ENCODE assay signal across 10 cellular contexts in the genomic region with DNA sequence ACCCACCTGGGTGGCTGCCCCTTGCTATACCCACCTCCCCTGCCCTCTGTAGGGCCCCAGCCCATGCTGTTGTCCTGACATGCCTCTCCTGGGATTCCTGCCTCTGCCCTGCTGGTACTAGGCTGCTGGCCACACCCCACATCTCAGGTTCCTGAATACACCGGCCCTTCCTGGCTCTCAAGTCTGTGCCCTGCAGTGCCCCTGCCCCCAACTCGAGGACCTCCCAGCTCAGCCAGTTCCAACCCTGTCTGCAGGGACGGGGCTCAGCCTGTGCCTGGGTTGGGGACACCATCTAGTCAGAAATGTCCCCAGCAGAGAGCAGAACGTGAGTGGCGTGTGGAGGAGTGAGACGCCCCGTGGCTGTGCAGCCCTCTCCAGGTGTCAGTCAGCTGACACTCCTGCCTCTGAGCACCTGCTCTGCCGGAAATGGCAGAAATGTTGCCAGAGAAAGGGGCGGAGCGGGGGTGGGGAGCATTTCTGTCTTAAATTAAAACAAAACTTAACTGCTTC. TPM values are rescaled to one million over a fixed set of nuclear protein-coding genes. Genes with fewer than 3 reads are reported as not detected.
A peak's percentile ranks its signal among the peaks of the same experiment; 100 is the strongest.
DNase-seq lines count a peak whose midpoint lies in the region; ATAC-seq, FAIRE-seq and TF ChIP-seq lines count a peak whose summit lies in the region.
"Had no signal": no experiment of that assay in that cellular context is flagged by ENCODE, and none has a peak within 500 bp of the region (broad histone marks: within the 10 kb centered on the region; RNA-seq: fewer than 3 reads in every experiment).

No MANE protein-coding gene starts in this region.

- no peak for TF ChIP-seq POLR2A in HepG2 (IDR thresholded peaks at IDR 0.05; ENCODE audit: insufficient read depth in 1 of 2, low read depth in 2 of 2, low read length in 2 of 2)

- no peak overlapping the region for H3K27ac ChIP-seq in HepG2 (ENCODE audit: extremely low read length, insufficient read depth, low read length)
- H3K27ac ChIP-seq: heart right ventricle had no signal

- TF ChIP-seq CTCF in HepG2 (CRISPR knock-in tag; IDR thresholded peaks at IDR 0.05), result no peak

- H3K27me3 Mint-ChIP-seq in activated CD4-positive, alpha-beta T cell treated with anti-CD3 and anti-CD28 coated beads, Interleukin-2, amount 10 ng/mL, durations not matched to agents 24 days and 14 days, result no peaks in the 10 kb centered on the region

- H3K27me3 ChIP-seq in HepG2 (ENCODE audit: control insufficient read depth in 1 of 2, insufficient read depth in 2 of 2, low read length in 2 of 2), result no peaks in the 10 kb centered on the region
- H3K27me3 ChIP-seq in H7 (ENCODE audit: control insufficient read depth, insufficient read depth, low read length), result no peaks in the 10 kb centered on the region
- H3K27me3 ChIP-seq: heart right ventricle had no signal

- H3K36me3 Mint-ChIP-seq in activated CD4-positive, alpha-beta T cell treated with anti-CD3 and anti-CD28 coated beads, Interleukin-2, amount 10 ng/mL, durations not matched to agents 24 days and 14 days (ENCODE audit: low read depth), result peaks cover 57% of the 10 kb centered on the region

- H3K4me1 ChIP-seq in HepG2 (ENCODE audit: insufficient read depth, low read length), result peaks cover 12% of the 10 kb centered on the region

- POLR2A ChIA-PET in HepG2 (lab: Yijun Ruan, JAX), result no interaction called here

- peak; percentile 89 for DNase-seq in COLO668 (lab: John Stamatoyannopoulos, UW; ENCODE audit: unreplicated experiment)
- peak; percentile 51 for DNase-seq in NCI-H1105 (lab: John Stamatoyannopoulos, UW)
- DNase-seq in activated CD4-positive, alpha-beta T cell treated with anti-CD3 and anti-CD28 coated beads, Interleukin-2, amount 10 ng/mL, durations not matched to agents 24 days and 14 days, result peak; percentile 79
- no peak for DNase-seq in HepG2 (ENCODE audit: low spot score)
- DNase-seq in H7, result no peak
- DNase-seq in AML-193 (lab: John Stamatoyannopoulos, UW), result no peak
- no peak for DNase-seq in OCI-M1 (lab: John Stamatoyannopoulos, UW)

- H3K27ac Mint-ChIP-seq in activated CD4-positive, alpha-beta T cell treated with anti-CD3 and anti-CD28 coated beads, Interleukin-2, amount 10 ng/mL, durations not matched to agents 24 days and 14 days, result peak overlapping the region; percentile 34

- no peak overlapping the region for H3K4me2 ChIP-seq in HepG2 (ENCODE audit: low read depth, low read length)

- no TSS peak for BruUV-seq in HepG2 (replicated peaks; lab: Mats Ljungman, UMichigan)

- H3K4me3 Mint-ChIP-seq in activated CD4-positive, alpha-beta T cell treated with anti-CD3 and anti-CD28 coated beads, Interleukin-2, amount 10 ng/mL, durations not matched to agents 24 days and 14 days, result no peak overlapping the region

- CTCF ChIA-PET in HepG2 (lab: Yijun Ruan, JAX; ENCODE audit: low intra/inter-chr PET ratio, low total read pairs), result no interaction called here

- H3K36me3 ChIP-seq in HepG2 (replicated peaks in 1 of 2; ENCODE audit: control insufficient read depth in 1 of 2, insufficient read depth in 2 of 2, low read length in 2 of 2) (peaks cover 16 to 24% of the 10 kb centered on the region in 2 experiments; a peak in 4 of 5 replicates), H7 (replicated peaks; ENCODE audit: control insufficient read depth, insufficient read depth, low read length) (peaks cover 4% of the 10 kb centered on the region)

- WGBS in HepG2 (ENCODE audit: low lambda C conversion rate), result 90% methylated on average over 10 of the region's 10 CpGs

- peaks cover 8% of the 10 kb centered on the region for H3K9me3 Mint-ChIP-seq in activated CD4-positive, alpha-beta T cell treated with anti-CD3 and anti-CD28 coated beads, Interleukin-2, amount 10 ng/mL, durations not matched to agents 24 days and 14 days

- H4K20me1 ChIP-seq in HepG2 (ENCODE audit: insufficient read depth, low read length), result no peaks in the 10 kb centered on the region; the same call in 1 of the 2 replicates

- TF ChIP-seq EP300 in HepG2 (IDR thresholded peaks at IDR 0.05; ENCODE audit: low read depth in 2 of 2, low read length in 2 of 2) (no peak), HepG2 (CRISPR knock-in tag; IDR thresholded peaks at IDR 0.05; ENCODE audit: borderline replicate concordance) (no peak)

- in situ Hi-C loops in HepG2 (cut with HindIII; ENCODE audit: extremely low pct_ligation_motif_present, low pct_unique_long_range_greater_than_20kb), result no loop called here

- ATAC-seq in HepG2 (no peak), HG03565 (IDR thresholded peaks at IDR 0.05; ENCODE audit: unreplicated experiment) (no peak)
- ATAC-seq: heart right ventricle had no signal

- FAIRE-seq in HepG2 (lab: Jason Lieb, UNC), result no peak

- H3K4me1 Mint-ChIP-seq in activated CD4-positive, alpha-beta T cell treated with anti-CD3 and anti-CD28 coated beads, Interleukin-2, amount 10 ng/mL, durations not matched to agents 24 days and 14 days, result peaks cover 6% of the 10 kb centered on the region

- intact Hi-C loops in activated CD4-positive, alpha-beta T cell treated with anti-CD3 and anti-CD28 coated beads, Interleukin-2, amount 10 ng/mL, durations not matched to agents 24 days and 14 days (cut with micrococcal nuclease), result no loop called here
- intact Hi-C loops in HepG2 (cut with micrococcal nuclease; ENCODE audit: unreplicated experiment), result no loop called here

- H2AFZ ChIP-seq in HepG2 (ENCODE audit: low read length), result no peak overlapping the region

- TF ChIP-seq RAD21 in HepG2 (CRISPR knock-in tag; IDR thresholded peaks at IDR 0.05), result no peak

- H3K9me3 ChIP-seq in HepG2 (ENCODE audit: low read length), result no peaks in the 10 kb centered on the region; the same call in 1 of the 2 replicates

- H3K79me2 ChIP-seq in HepG2 (ENCODE audit: insufficient read depth, low read length), result no peaks in the 10 kb centered on the region

- H3K9ac ChIP-seq in HepG2 (ENCODE audit: insufficient read depth, low read depth, low read length), result no peak overlapping the region

- H3K4me3 ChIP-seq in HepG2 (replicated peaks in 1 of 3; ENCODE audit: insufficient read depth in 1 of 3, low read depth in 2 of 3, low read length in 3 of 3) (no peak overlapping the region), H7 (ENCODE audit: insufficient read depth, low read depth, low read length) (no peak overlapping the region)
- H3K4me3 ChIP-seq: heart right ventricle had no signal

RNA-seq across cellular contexts. Expression of gene ACSF3, which starts 28.7 kb away (rescaled TPM):
- 41.1 and 41.6 TPM in 2 replicates for total RNA-seq in activated CD4-positive, alpha-beta T cell treated with anti-CD3 and anti-CD28 coated beads, Interleukin-2, amount 10 ng/mL, durations not matched to agents 24 days and 14 days
- total RNA-seq in HepG2 (2016; rRNA removed; fragmentation: Illumina TruSeq; extraction: Trizol), result 23.5 and 30.6 TPM in 2 replicates
- total RNA-seq in HepG2 (2016; cell fraction: cytosol; rRNA removed; fragmentation: Illumina TruSeq; extraction: Trizol; ENCODE audit: low read depth), result 13.8 and 14.5 TPM in 2 replicates
- total RNA-seq in HepG2 (2016; cell fraction: insoluble cytoplasmic fraction; rRNA removed; fragmentation: Illumina TruSeq; extraction: Trizol), result 22.1 and 29.1 TPM in 2 replicates
- total RNA-seq in HepG2 (2016; cell fraction: membrane; rRNA removed; fragmentation: Illumina TruSeq; extraction: Trizol), result 23.0 and 24.3 TPM in 2 replicates
- total RNA-seq in HepG2 (2016; cell fraction: nucleus; rRNA removed; fragmentation: Illumina TruSeq; extraction: Trizol), result 19.3 and 21.6 TPM in 2 replicates
- polyA plus RNA-seq in HepG2 (2011; rRNA removed), result 14.9 and 16.5 TPM in 2 replicates
- polyA plus RNA-seq in HepG2 (2011; cell fraction: cytosol; rRNA removed), result 11.3 and 15.5 TPM in 2 replicates
- polyA plus RNA-seq in HepG2 (2011; cell fraction: nucleus; rRNA removed), result 31.3 and 34.0 TPM in 2 replicates
- 16.6 and 17.2 TPM in 2 replicates for polyA plus RNA-seq in HepG2 (2012)
- 6.9 and 9.7 TPM in 2 replicates for polyA plus RNA-seq in HepG2 (2016; cell fraction: cytosol; fragmentation: Illumina TruSeq; extraction: Trizol; ENCODE audit: low read depth)
- polyA plus RNA-seq in HepG2 (2016; cell fraction: insoluble cytoplasmic fraction; fragmentation: Illumina TruSeq; extraction: Trizol; ENCODE audit: low read depth), result 21.8 and 22.0 TPM in 2 replicates
- polyA plus RNA-seq in HepG2 (2016; cell fraction: membrane; fragmentation: Illumina TruSeq; extraction: Trizol; ENCODE audit: low read depth), result 11.2 and 13.0 TPM in 2 replicates
- polyA plus RNA-seq in HepG2 (2016; cell fraction: nucleus; fragmentation: Illumina TruSeq; extraction: Trizol; ENCODE audit: insufficient read depth, low read depth), result 37.2 and 38.9 TPM in 2 replicates
- 46.7 and 47.0 TPM in 2 replicates for polyA minus RNA-seq in HepG2 (2011; rRNA and poly(A)+ RNA removed; ENCODE audit: low replicate concordance)
- 22.4 and 32.0 TPM in 2 replicates for polyA minus RNA-seq in HepG2 (2011; cell fraction: cytosol; rRNA and poly(A)+ RNA removed)
- polyA minus RNA-seq in HepG2 (2011; cell fraction: nucleus; rRNA and poly(A)+ RNA removed), result 35.9 and 36.8 TPM in 2 replicates
- 20.2 and 24.0 TPM in 2 replicates for total RNA-seq in H7 (2014; rRNA removed; shearing (Covaris generic))

RNA-seq across cellular contexts. Expression of gene CDH15, which starts 49.2 kb away (rescaled TPM):
- not detected in 2 replicates for total RNA-seq in activated CD4-positive, alpha-beta T cell treated with anti-CD3 and anti-CD28 coated beads, Interleukin-2, amount 10 ng/mL, durations not matched to agents 24 days and 14 days
- total RNA-seq in HepG2 (2016; rRNA removed; fragmentation: Illumina TruSeq; extraction: Trizol), result 1.4 and 2.2 TPM in 2 replicates
- 2.8 and 2.9 TPM in 2 replicates for total RNA-seq in HepG2 (2016; cell fraction: cytosol; rRNA removed; fragmentation: Illumina TruSeq; extraction: Trizol; ENCODE audit: low read depth)
- 1.4 and 2.2 TPM in 2 replicates for total RNA-seq in HepG2 (2016; cell fraction: insoluble cytoplasmic fraction; rRNA removed; fragmentation: Illumina TruSeq; extraction: Trizol)
- 3.6 and 3.7 TPM in 2 replicates for total RNA-seq in HepG2 (2016; cell fraction: membrane; rRNA removed; fragmentation: Illumina TruSeq; extraction: Trizol)
- total RNA-seq in HepG2 (2016; cell fraction: nucleus; rRNA removed; fragmentation: Illumina TruSeq; extraction: Trizol), result 1.6 and 1.8 TPM in 2 replicates
- polyA plus RNA-seq in HepG2 (2011; rRNA removed), result 0.69 and 0.74 TPM in 2 replicates
- polyA plus RNA-seq in HepG2 (2011; cell fraction: cytosol; rRNA removed), result 0.37 and 1.2 TPM in 2 replicates
- 1.6 and 2.1 TPM in 2 replicates for polyA plus RNA-seq in HepG2 (2011; cell fraction: nucleus; rRNA removed)
- 0.61 and 0.90 TPM in 2 replicates for polyA plus RNA-seq in HepG2 (2012)
- polyA plus RNA-seq in HepG2 (2016; cell fraction: cytosol; fragmentation: Illumina TruSeq; extraction: Trizol; ENCODE audit: low read depth), result 3.5 and 3.8 TPM in 2 replicates
- polyA plus RNA-seq in HepG2 (2016; cell fraction: insoluble cytoplasmic fraction; fragmentation: Illumina TruSeq; extraction: Trizol; ENCODE audit: low read depth), result 1.7 and 2.3 TPM in 2 replicates
- polyA plus RNA-seq in HepG2 (2016; cell fraction: membrane; fragmentation: Illumina TruSeq; extraction: Trizol; ENCODE audit: low read depth), result 3.3 and 4.1 TPM in 2 replicates
- 3.3 and 3.4 TPM in 2 replicates for polyA plus RNA-seq in HepG2 (2016; cell fraction: nucleus; fragmentation: Illumina TruSeq; extraction: Trizol; ENCODE audit: insufficient read depth, low read depth)
- polyA minus RNA-seq in HepG2 (2011; rRNA and poly(A)+ RNA removed; ENCODE audit: low replicate concordance), result 0.62 TPM in 1 of 2 replicates, not detected in the other
- polyA minus RNA-seq in HepG2 (2011; cell fraction: cytosol; rRNA and poly(A)+ RNA removed), result 0.40 and 0.62 TPM in 2 replicates
- 0.39 TPM in 1 of 2 replicates, not detected in the other for polyA minus RNA-seq in HepG2 (2011; cell fraction: nucleus; rRNA and poly(A)+ RNA removed)
- total RNA-seq in H7 (2014; rRNA removed; shearing (Covaris generic)), result 0.07 and 0.10 TPM in 2 replicates
- total RNA-seq: SK-MEL-5 had no signal

Comparison
In these comparisons a context has a peak if more than half of its experiments do, and no peak if none do; other contexts are left out.
1. DNase-seq: peak in COLO668 (single experiment), NCI-H1105 (single experiment) and activated CD4-positive, alpha-beta T cell treated with anti-CD3 and anti-CD28 coated beads, Interleukin-2, amount 10 ng/mL, durations not matched to agents 24 days and 14 days (single experiment); none in HepG2 (single experiment), H7 (single experiment), AML-193 (0 of 2) and OCI-M1 (single experiment).